ENCODE assay signal across 1 cellular context in the genomic region with DNA sequence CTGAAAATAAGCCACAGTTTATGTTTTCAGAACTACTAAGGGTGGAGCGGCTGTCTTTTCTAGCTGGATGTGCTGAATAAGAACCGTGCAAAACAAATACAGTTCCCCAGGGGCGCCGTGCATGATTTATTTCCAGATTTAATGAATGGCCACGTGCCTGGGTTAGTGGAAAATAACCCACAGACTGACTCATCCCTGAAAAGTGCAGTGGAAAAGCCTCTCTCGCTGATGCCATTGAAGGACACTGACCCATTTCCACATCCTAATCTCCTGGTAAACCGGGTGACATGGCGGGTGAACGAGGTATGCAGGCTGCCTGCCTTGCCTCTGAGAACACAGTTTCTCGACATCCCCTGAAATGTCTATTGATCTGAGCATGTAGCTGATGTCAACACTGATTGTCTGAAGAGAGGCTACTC.
TF ChIP-seq lines count a peak whose summit lies in the region.

No MANE protein-coding gene starts in this region.

TF ChIP-seq in HepG2, 621 proteins besides CTCF, POLR2A, EP300 and RAD21 (continued from another document):
- TF ChIP-seq, protein P1, sequence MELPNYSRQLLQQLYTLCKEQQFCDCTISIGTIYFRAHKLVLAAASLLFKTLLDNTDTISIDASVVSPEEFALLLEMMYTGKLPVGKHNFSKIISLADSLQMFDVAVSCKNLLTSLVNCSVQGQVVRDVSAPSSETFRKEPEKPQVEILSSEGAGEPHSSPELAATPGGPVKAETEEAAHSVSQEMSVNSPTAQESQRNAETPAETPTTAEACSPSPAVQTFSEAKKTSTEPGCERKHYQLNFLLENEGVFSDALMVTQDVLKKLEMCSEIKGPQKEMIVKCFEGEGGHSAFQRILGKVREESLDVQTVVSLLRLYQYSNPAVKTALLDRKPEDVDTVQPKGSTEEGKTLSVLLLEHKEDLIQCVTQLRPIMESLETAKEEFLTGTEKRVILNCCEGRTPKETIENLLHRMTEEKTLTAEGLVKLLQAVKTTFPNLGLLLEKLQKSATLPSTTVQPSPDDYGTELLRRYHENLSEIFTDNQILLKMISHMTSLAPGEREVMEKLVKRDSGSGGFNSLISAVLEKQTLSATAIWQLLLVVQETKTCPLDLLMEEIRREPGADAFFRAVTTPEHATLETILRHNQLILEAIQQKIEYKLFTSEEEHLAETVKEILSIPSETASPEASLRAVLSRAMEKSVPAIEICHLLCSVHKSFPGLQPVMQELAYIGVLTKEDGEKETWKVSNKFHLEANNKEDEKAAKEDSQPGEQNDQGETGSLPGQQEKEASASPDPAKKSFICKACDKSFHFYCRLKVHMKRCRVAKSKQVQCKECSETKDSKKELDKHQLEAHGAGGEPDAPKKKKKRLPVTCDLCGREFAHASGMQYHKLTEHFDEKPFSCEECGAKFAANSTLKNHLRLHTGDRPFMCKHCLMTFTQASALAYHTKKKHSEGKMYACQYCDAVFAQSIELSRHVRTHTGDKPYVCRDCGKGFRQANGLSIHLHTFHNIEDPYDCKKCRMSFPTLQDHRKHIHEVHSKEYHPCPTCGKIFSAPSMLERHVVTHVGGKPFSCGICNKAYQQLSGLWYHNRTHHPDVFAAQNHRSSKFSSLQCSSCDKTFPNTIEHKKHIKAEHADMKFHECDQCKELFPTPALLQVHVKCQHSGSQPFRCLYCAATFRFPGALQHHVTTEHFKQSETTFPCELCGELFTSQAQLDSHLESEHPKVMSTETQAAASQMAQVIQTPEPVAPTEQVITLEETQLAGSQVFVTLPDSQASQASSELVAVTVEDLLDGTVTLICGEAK (IDR thresholded peaks at IDR 0.05): no peak
- TF ChIP-seq, protein P1 (CRISPR knock-in tag; IDR thresholded peaks at IDR 0.05): no peak
- TF ChIP-seq EED (CRISPR knock-in tag; IDR thresholded peaks at IDR 0.05): no peak
